23 cellular contexts compared by ENCODE assay signal in the genomic region with DNA sequence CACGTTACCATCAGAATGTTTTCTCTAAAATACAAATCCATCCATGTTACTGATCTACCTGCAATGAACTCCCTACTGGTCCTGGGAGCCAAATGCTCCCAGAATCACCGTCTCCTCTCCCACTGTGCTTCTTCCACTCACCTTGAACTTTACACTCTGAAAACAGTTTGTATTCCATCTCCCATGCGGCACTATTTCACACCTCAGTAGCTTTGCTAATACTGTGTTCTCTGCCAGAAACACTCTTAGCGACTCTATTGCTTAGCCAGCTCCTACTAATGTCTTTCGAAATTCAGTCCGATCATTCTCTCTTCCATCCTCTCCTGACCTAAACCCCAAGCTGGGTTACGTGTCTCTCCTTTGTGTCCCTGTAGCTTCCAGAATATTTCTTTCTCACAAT.
DNase-seq lines count a peak whose midpoint lies in the region; ATAC-seq, FAIRE-seq and TF ChIP-seq lines count a peak whose summit lies in the region.
"Had no signal": no experiment of that assay in that cellular context is flagged by ENCODE, and none has a peak within 500 bp of the region (broad histone marks: within the 10 kb centered on the region; RNA-seq: fewer than 3 reads in every experiment).

No MANE protein-coding gene starts in this region.

- no peaks in the 10 kb centered on the region for H3K79me2 ChIP-seq in mesendoderm (ENCODE audit: control insufficient read depth, insufficient read depth, low read length)

- no peak overlapping the region for H3K4ac ChIP-seq in IMR-90 (ENCODE audit: low read depth, low read length)
- H3K4ac ChIP-seq in mesendoderm (ENCODE audit: low read depth, low read length), result no peak overlapping the region

- intact Hi-C loops in Right ventricle myocardium superior (cut with DNase I) (no loop called here), cardiac septum (cut with DNase I) (no loop called here), IMR-90 (cut with micrococcal nuclease) (no loop called here)

- FAIRE-seq in D721Med (lab: Jason Lieb, UNC), result peak; percentile 16
- FAIRE-seq: A204.1, GM12892, GM18507, HTR-8/SVneo had no signal

- no peak overlapping the region for H3K56ac ChIP-seq in IMR-90 (ENCODE audit: extremely low read depth, insufficient read depth, low read length)
- H3K56ac ChIP-seq in mesendoderm (ENCODE audit: low read length), result peak overlapping the region; percentile 22

- H4K5ac ChIP-seq in IMR-90 (ENCODE audit: low read depth, low read length) (no peak overlapping the region), mesendoderm (ENCODE audit: low read length) (no peak overlapping the region)

- CTCF ChIA-PET in IMR-90 (lab: Yijun Ruan, JAX), result no interaction called here

- H3K9me1 ChIP-seq in IMR-90 (ENCODE audit: insufficient read depth, low read length), result no peaks in the 10 kb centered on the region

- H3K79me1 ChIP-seq in IMR-90 (ENCODE audit: low read depth in 1 of 2, low read length in 2 of 2) (no peaks in the 10 kb centered on the region), mesendoderm (ENCODE audit: low read length) (no peaks in the 10 kb centered on the region)

- TF ChIP-seq POLR2A in IMR-90 (IDR thresholded peaks at IDR 0.05; ENCODE audit: low read depth, low read length), result no peak

- no peak overlapping the region for H3K4me2 ChIP-seq in IMR-90 (ENCODE audit: low read depth, low read length)
- no peak overlapping the region for H3K4me2 ChIP-seq in mesendoderm (ENCODE audit: low read length)

- in situ Hi-C loops in IMR-90 (cut with MboI; ENCODE audit: low sequenced_read_pairs), result no loop called here
- in situ Hi-C loops in ACHN (cut with HindIII; ENCODE audit: low pct_ligation_motif_present, low pct_unique_long_range_greater_than_20kb, low sequenced_read_pairs), result no loop called here

- H3K14ac ChIP-seq in IMR-90 (replicated peaks; ENCODE audit: low read depth, low read length), result no peak overlapping the region

- DNase-seq in Right ventricle myocardium superior (no peak), cardiac septum (ENCODE audit: low spot score) (no peak), D721Med (ENCODE audit: insufficient read length, low spot score) (no peak), IMR-90 (no peak), mesendoderm (no peak), ACHN (no peak), SK-N-DZ (ENCODE audit: low spot score) (no peak)
- DNase-seq: AML-193; Caco-2; CD4-positive, alpha-beta T cell; DMS153; DMS79; GDM1; GOT3; H7; HFFc6 had no signal

- no peaks in the 10 kb centered on the region; the same call in 1 of the 2 replicates for H3K27me3 ChIP-seq in IMR-90 (ENCODE audit: control insufficient read depth, insufficient read depth, low read length)
- H3K27me3 ChIP-seq in mesendoderm (ENCODE audit: insufficient read depth, low read length, poor library complexity), result no peaks in the 10 kb centered on the region

- TF ChIP-seq CTCF in D721Med (IDR thresholded peaks at IDR 0.05; ENCODE audit: insufficient read depth, missing control alignments), result no peak
- no peak for TF ChIP-seq CTCF in IMR-90 (conservative IDR thresholded peaks at IDR 0.05; ENCODE audit: low read depth, low read length)

- WGBS in IMR-90 (ENCODE audit: extremely low coverage in 2 of 2, insufficient read length in 1 of 2), 2 experiments, result 85% methylated on average over 6 of the region's 7 CpGs; no CpG with 5 or more reads in 1 of the 2 experiments
- WGBS in mesendoderm (ENCODE audit: extremely low coverage, insufficient coverage, low lambda C conversion rate), result no CpG with 5 or more reads among the region's 7 CpGs

- BruUV-seq in IMR-90 (replicated peaks; lab: Mats Ljungman, UMichigan), result no TSS peak

- H3K9ac ChIP-seq in IMR-90 (ENCODE audit: low read depth, low read length) (no peak overlapping the region), mesendoderm (ENCODE audit: low read length) (no peak overlapping the region)

- H2BK120ac ChIP-seq in IMR-90 (ENCODE audit: low read depth, low read length), result no peak overlapping the region
- H2BK120ac ChIP-seq in mesendoderm (ENCODE audit: low read depth, low read length), result no peak overlapping the region

- H3K18ac ChIP-seq in IMR-90 (ENCODE audit: low read depth, low read length) (no peak overlapping the region), mesendoderm (ENCODE audit: low read length) (no peak overlapping the region)

- H2AFZ ChIP-seq in IMR-90 (replicated peaks; ENCODE audit: low read length, poor library complexity), result peak overlapping the region; percentile 14

- peaks cover 4% of the 10 kb centered on the region; the same call in 1 of the 2 replicates for H3K4me1 ChIP-seq in IMR-90 (ENCODE audit: control insufficient read depth, insufficient read depth, low read length)
- no peaks in the 10 kb centered on the region for H3K4me1 ChIP-seq in mesendoderm (ENCODE audit: control insufficient read depth, low read depth, low read length)
- H3K4me1 ChIP-seq: Caco-2 had no signal

- no peak overlapping the region for H2AK9ac ChIP-seq in IMR-90 (replicated peaks; ENCODE audit: low read depth, low read length, poor library complexity)

- TF ChIP-seq RAD21 in IMR-90 (IDR thresholded peaks at IDR 0.05; ENCODE audit: low read length), result no peak

- H3K27ac ChIP-seq in IMR-90 (ENCODE audit: insufficient read depth, low read length) (no peak overlapping the region), mesendoderm (ENCODE audit: low read depth, low read length) (no peak overlapping the region)
- H3K27ac ChIP-seq: C4-2B had no signal

- no peak overlapping the region for H4K8ac ChIP-seq in IMR-90 (ENCODE audit: low read depth in 2 of 2, low read length in 2 of 2)
- H4K8ac ChIP-seq in mesendoderm (ENCODE audit: low read depth, low read length), result no peak overlapping the region

- H4K20me1 ChIP-seq in IMR-90 (ENCODE audit: insufficient read depth, low read length), result no peaks in the 10 kb centered on the region

- no peak overlapping the region for H2AK5ac ChIP-seq in IMR-90 (ENCODE audit: low read depth, low read length)
- no peak overlapping the region for H2AK5ac ChIP-seq in mesendoderm (ENCODE audit: low read length)

- no peak overlapping the region for H4K91ac ChIP-seq in IMR-90 (ENCODE audit: insufficient read depth, low read depth, low read length)

- dilution Hi-C loops in IMR-90 (cut with HindIII; ENCODE audit: low sequenced_read_pairs, unreplicated experiment), result no loop called here

- H3K4me3 ChIP-seq in IMR-90 (ENCODE audit: insufficient read depth, low read depth, low read length) (no peak overlapping the region), mesendoderm (ENCODE audit: low read length) (no peak overlapping the region)

- no peak overlapping the region for H2BK20ac ChIP-seq in IMR-90 (ENCODE audit: low read depth, low read length)

- no peak overlapping the region for H3K23ac ChIP-seq in IMR-90 (ENCODE audit: low read depth, low read length)
- H3K23ac ChIP-seq in mesendoderm (ENCODE audit: low read length), result no peak overlapping the region

- ATAC-seq in Right ventricle myocardium superior (ENCODE audit: poor library complexity) (peak; percentile 43), IMR-90 (ENCODE audit: low read depth) (no peak), GM21367 (IDR thresholded peaks at IDR 0.05; ENCODE audit: unreplicated experiment) (no peak)
- ATAC-seq: HCT116 had no signal

- no peaks in the 10 kb centered on the region for H3K36me3 ChIP-seq in IMR-90 (ENCODE audit: control insufficient read depth, insufficient read depth, low read length)
- no peaks in the 10 kb centered on the region for H3K36me3 ChIP-seq in mesendoderm (ENCODE audit: control insufficient read depth, insufficient read depth, low read length)

- POLR2A ChIA-PET in IMR-90 (lab: Charles Lee; ENCODE audit: unreplicated experiment), result no interaction called here

- H2BK5ac ChIP-seq in IMR-90 (ENCODE audit: low read depth, low read length, poor library complexity, severe bottlenecking), result no peak overlapping the region
- peak overlapping the region; percentile 58 for H2BK5ac ChIP-seq in mesendoderm (ENCODE audit: low read length)

- no peaks in the 10 kb centered on the region for H3K9me3 ChIP-seq in IMR-90 (ENCODE audit: control insufficient read depth, insufficient read depth, low read length)
- H3K9me3 ChIP-seq: Caco-2 had no signal

- H2BK15ac ChIP-seq in IMR-90 (ENCODE audit: low read depth, low read length) (no peak overlapping the region), mesendoderm (replicated peaks; ENCODE audit: low read depth) (no peak overlapping the region)

TF ChIP-seq in IMR-90, 13 proteins besides CTCF, POLR2A, EP300 and RAD21:
- TF ChIP-seq RFX5 (IDR thresholded peaks at IDR 0.05; ENCODE audit: low read depth, low read length), result no peak
- TF ChIP-seq MAZ (IDR thresholded peaks at IDR 0.05; ENCODE audit: borderline replicate concordance, low read depth, low read length), result no peak
